Comparison of ENCODE assay signal across 1 cellular context in genomic region chr3:197393711-197394110, GRCh38.
TF ChIP-seq lines count a peak whose summit lies in the region.

No MANE protein-coding gene starts in this region.

TF ChIP-seq in SK-N-SH, 30 proteins besides CTCF, POLR2A, EP300 and RAD21 (continued from another document):
- no peak for TF ChIP-seq PBX3 (IDR thresholded peaks at IDR 0.05)
- TF ChIP-seq GABPA (IDR thresholded peaks at IDR 0.05; ENCODE audit: low read depth) = no peak
- TF ChIP-seq TAF1 (IDR thresholded peaks at IDR 0.05; ENCODE audit: borderline replicate concordance, low read depth, low read length) = no peak
- TF ChIP-seq RXRA (IDR thresholded peaks at IDR 0.05; ENCODE audit: borderline replicate concordance, low read depth) = no peak
- no peak for TF ChIP-seq NRF1 (IDR thresholded peaks at IDR 0.05; ENCODE audit: low read depth, low read length)
- no peak for TF ChIP-seq FOXJ3 (CRISPR knock-in tag; IDR thresholded peaks at IDR 0.05)
TF ChIP-seq in SK-N-SH: peak in this region for 0.
